Comparison of ENCODE assay signal across 2 cellular contexts in the genomic region with DNA sequence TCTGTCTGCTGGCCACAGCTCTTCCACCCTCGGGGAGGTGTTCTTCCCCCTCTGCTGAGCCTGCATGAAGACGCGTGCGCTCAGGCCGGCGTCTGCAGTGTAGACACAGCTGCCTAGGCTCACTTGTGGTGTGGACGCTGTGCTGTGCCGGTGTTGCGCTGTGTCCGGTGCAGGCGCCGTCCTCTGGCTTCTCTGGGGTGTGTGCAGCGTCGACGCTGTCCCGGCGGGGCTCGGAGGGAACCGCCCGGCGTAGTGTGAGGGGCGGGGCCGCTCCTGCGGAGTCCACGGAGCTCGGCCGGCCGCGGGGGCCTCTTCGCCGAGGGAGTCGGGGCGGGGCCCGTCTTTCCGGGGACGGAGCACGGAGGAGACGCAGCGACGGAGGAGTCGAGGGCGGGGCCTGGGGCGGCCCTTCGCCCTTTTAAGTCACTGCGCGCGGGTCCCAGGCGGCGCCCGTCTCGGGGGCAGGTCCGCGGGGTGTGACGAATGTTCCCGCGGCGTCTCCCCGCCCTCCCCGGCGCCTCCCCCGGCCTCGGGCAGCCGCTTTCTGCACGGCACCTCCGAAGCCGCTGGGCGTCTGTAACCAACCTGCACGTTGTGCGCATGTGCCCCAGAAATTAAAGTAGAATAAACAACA.
TF ChIP-seq lines count a peak whose summit lies in the region.

No MANE protein-coding gene starts in this region.

TF ChIP-seq in HEK293, 187 proteins besides CTCF, POLR2A, EP300 and RAD21 (continued from another document and continues in another):
- TF ChIP-seq ZNF132 (tag by site-specific recombination; IDR thresholded peaks at IDR 0.05; ENCODE audit: borderline replicate concordance), result no peak
- no peak for TF ChIP-seq TRIM28 (IDR thresholded peaks at IDR 0.05; ENCODE audit: borderline replicate concordance, low read length)
- TF ChIP-seq GFI1B (tag by site-specific recombination; IDR thresholded peaks at IDR 0.05), result no peak
- TF ChIP-seq ZNF214 (tag by site-specific recombination; IDR thresholded peaks at IDR 0.05; ENCODE audit: borderline replicate concordance), result no peak
- TF ChIP-seq ZNF248 (tag by site-specific recombination; IDR thresholded peaks at IDR 0.05), result no peak
- TF ChIP-seq, protein P1, sequence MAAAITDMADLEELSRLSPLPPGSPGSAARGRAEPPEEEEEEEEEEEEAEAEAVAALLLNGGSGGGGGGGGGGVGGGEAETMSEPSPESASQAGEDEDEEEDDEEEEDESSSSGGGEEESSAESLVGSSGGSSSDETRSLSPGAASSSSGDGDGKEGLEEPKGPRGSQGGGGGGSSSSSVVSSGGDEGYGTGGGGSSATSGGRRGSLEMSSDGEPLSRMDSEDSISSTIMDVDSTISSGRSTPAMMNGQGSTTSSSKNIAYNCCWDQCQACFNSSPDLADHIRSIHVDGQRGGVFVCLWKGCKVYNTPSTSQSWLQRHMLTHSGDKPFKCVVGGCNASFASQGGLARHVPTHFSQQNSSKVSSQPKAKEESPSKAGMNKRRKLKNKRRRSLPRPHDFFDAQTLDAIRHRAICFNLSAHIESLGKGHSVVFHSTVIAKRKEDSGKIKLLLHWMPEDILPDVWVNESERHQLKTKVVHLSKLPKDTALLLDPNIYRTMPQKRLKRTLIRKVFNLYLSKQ (tag by site-specific recombination; IDR thresholded peaks at IDR 0.05; ENCODE audit: borderline replicate concordance), result no peak
- TF ChIP-seq ZNF292 (tag by site-specific recombination; IDR thresholded peaks at IDR 0.05; ENCODE audit: borderline replicate concordance, low read depth), result no peak
- TF ChIP-seq ZNF404 (tag by site-specific recombination; IDR thresholded peaks at IDR 0.05), result no peak
- TF ChIP-seq ZNF621 (tag by site-specific recombination; IDR thresholded peaks at IDR 0.05), result no peak
- no peak for TF ChIP-seq ZNF544 (tag by site-specific recombination; IDR thresholded peaks at IDR 0.05)
- TF ChIP-seq, protein P2, sequence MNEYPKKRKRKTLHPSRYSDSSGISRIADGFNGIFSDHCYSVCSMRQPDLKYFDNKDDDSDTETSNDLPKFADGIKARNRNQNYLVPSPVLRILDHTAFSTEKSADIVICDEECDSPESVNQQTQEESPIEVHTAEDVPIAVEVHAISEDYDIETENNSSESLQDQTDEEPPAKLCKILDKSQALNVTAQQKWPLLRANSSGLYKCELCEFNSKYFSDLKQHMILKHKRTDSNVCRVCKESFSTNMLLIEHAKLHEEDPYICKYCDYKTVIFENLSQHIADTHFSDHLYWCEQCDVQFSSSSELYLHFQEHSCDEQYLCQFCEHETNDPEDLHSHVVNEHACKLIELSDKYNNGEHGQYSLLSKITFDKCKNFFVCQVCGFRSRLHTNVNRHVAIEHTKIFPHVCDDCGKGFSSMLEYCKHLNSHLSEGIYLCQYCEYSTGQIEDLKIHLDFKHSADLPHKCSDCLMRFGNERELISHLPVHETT (tag by site-specific recombination; IDR thresholded peaks at IDR 0.05), result no peak
- TF ChIP-seq ZNF473 (tag by site-specific recombination; IDR thresholded peaks at IDR 0.05), result no peak
- no peak for TF ChIP-seq ZNF350 (tag by site-specific recombination; IDR thresholded peaks at IDR 0.05)
- TF ChIP-seq ZEB2 (tag by site-specific recombination; IDR thresholded peaks at IDR 0.05), result peak; percentile 57; the same call in 1 of the 2 replicates
- no peak for TF ChIP-seq OSR2 (tag by site-specific recombination; IDR thresholded peaks at IDR 0.05)
- no peak for TF ChIP-seq ZNF558 (tag by site-specific recombination; IDR thresholded peaks at IDR 0.05)
- TF ChIP-seq, protein P3, sequence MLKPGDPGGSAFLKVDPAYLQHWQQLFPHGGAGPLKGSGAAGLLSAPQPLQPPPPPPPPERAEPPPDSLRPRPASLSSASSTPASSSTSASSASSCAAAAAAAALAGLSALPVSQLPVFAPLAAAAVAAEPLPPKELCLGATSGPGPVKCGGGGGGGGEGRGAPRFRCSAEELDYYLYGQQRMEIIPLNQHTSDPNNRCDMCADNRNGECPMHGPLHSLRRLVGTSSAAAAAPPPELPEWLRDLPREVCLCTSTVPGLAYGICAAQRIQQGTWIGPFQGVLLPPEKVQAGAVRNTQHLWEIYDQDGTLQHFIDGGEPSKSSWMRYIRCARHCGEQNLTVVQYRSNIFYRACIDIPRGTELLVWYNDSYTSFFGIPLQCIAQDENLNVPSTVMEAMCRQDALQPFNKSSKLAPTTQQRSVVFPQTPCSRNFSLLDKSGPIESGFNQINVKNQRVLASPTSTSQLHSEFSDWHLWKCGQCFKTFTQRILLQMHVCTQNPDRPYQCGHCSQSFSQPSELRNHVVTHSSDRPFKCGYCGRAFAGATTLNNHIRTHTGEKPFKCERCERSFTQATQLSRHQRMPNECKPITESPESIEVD (tag by site-specific recombination; IDR thresholded peaks at IDR 0.05), result no peak
- TF ChIP-seq BCL11A (tag by site-specific recombination; IDR thresholded peaks at IDR 0.05; ENCODE audit: low read depth), result no peak
- TF ChIP-seq SP2 (tag by site-specific recombination; IDR thresholded peaks at IDR 0.05), result peak; percentile 87
- TF ChIP-seq, protein P4, sequence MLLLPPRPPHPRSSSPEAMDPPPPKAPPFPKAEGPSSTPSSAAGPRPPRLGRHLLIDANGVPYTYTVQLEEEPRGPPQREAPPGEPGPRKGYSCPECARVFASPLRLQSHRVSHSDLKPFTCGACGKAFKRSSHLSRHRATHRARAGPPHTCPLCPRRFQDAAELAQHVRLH (tag by site-specific recombination; IDR thresholded peaks at IDR 0.05), result no peak
- no peak for TF ChIP-seq ZNF791 (tag by site-specific recombination; IDR thresholded peaks at IDR 0.05)
- no peak for TF ChIP-seq ZNF140 (tag by site-specific recombination; IDR thresholded peaks at IDR 0.05)
- no peak for TF ChIP-seq ZNF585B (tag by site-specific recombination; IDR thresholded peaks at IDR 0.05)
- TF ChIP-seq ZNF19 (tag by site-specific recombination; IDR thresholded peaks at IDR 0.05; ENCODE audit: low read depth), result no peak
- TF ChIP-seq YY2 (tag by site-specific recombination; IDR thresholded peaks at IDR 0.05), result no peak
- TF ChIP-seq ZNF571 (tag by site-specific recombination; IDR thresholded peaks at IDR 0.05), result no peak
- no peak for TF ChIP-seq ZNF530 (tag by site-specific recombination; IDR thresholded peaks at IDR 0.05; ENCODE audit: low read depth)
- 0 out of 2 replicates have a peak, but pooled peaks have one; percentile 15 for TF ChIP-seq ZNF76 (tag by site-specific recombination; IDR thresholded peaks at IDR 0.05; ENCODE audit: borderline replicate concordance, low read depth)
- TF ChIP-seq ZFP41 (tag by site-specific recombination; IDR thresholded peaks at IDR 0.05; ENCODE audit: borderline replicate concordance), result no peak
- TF ChIP-seq, protein P5, sequence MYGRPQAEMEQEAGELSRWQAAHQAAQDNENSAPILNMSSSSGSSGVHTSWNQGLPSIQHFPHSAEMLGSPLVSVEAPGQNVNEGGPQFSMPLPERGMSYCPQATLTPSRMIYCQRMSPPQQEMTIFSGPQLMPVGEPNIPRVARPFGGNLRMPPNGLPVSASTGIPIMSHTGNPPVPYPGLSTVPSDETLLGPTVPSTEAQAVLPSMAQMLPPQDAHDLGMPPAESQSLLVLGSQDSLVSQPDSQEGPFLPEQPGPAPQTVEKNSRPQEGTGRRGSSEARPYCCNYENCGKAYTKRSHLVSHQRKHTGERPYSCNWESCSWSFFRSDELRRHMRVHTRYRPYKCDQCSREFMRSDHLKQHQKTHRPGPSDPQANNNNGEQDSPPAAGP (tag by site-specific recombination; IDR thresholded peaks at IDR 0.05), result no peak; the same call in none of the 2 replicates
- TF ChIP-seq ZNF596 (tag by site-specific recombination; IDR thresholded peaks at IDR 0.05), result no peak
- no peak for TF ChIP-seq ZFP37 (tag by site-specific recombination; IDR thresholded peaks at IDR 0.05)

TF ChIP-seq in K562, 482 proteins besides CTCF, POLR2A, EP300 and RAD21 (continued from another document and continues in another):
- TF ChIP-seq ZBTB7A (IDR thresholded peaks at IDR 0.05; ENCODE audit: borderline replicate concordance, control insufficient read depth, low read depth, low read length) (peak; percentile 35; the same call in 1 of the 2 replicates), POLR2G (IDR thresholded peaks at IDR 0.05; ENCODE audit: low read depth, low read length) (0 out of 2 replicates have a peak, but pooled peaks have one; percentile 18), NEUROD1 (IDR thresholded peaks at IDR 0.05; ENCODE audit: borderline replicate concordance, low read depth, low read length, partially characterized antibody) (no peak), PHF8 (IDR thresholded peaks at IDR 0.05; ENCODE audit: borderline replicate concordance, low read length) (peak; percentile 21; the same call in 1 of the 2 replicates), SAFB (IDR thresholded peaks at IDR 0.05; ENCODE audit: borderline replicate concordance, low read depth, low read length) (0 out of 2 replicates have a peak, but pooled peaks have one; percentile 57), ATF1 (CRISPR knock-in tag; IDR thresholded peaks at IDR 0.05) (no peak), ATF1 (tag; IDR thresholded peaks at IDR 0.05) (peak; percentile 73)
- TF ChIP-seq, protein P6, sequence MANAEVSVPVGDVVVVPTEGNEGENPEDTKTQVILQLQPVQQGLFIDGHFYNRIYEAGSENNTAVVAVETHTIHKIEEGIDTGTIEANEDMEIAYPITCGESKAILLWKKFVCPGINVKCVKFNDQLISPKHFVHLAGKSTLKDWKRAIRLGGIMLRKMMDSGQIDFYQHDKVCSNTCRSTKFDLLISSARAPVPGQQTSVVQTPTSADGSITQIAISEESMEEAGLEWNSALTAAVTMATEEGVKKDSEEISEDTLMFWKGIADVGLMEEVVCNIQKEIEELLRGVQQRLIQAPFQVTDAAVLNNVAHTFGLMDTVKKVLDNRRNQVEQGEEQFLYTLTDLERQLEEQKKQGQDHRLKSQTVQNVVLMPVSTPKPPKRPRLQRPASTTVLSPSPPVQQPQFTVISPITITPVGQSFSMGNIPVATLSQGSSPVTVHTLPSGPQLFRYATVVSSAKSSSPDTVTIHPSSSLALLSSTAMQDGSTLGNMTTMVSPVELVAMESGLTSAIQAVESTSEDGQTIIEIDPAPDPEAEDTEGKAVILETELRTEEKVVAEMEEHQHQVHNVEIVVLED (CRISPR knock-in tag; IDR thresholded peaks at IDR 0.05), result peak; percentile 30; the same call in 1 of the 2 replicates
- TF ChIP-seq, protein P7, sequence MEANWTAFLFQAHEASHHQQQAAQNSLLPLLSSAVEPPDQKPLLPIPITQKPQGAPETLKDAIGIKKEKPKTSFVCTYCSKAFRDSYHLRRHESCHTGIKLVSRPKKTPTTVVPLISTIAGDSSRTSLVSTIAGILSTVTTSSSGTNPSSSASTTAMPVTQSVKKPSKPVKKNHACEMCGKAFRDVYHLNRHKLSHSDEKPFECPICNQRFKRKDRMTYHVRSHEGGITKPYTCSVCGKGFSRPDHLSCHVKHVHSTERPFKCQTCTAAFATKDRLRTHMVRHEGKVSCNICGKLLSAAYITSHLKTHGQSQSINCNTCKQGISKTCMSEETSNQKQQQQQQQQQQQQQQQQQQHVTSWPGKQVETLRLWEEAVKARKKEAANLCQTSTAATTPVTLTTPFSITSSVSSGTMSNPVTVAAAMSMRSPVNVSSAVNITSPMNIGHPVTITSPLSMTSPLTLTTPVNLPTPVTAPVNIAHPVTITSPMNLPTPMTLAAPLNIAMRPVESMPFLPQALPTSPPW (CRISPR knock-in tag; IDR thresholded peaks at IDR 0.05), result peak; percentile 68
- TF ChIP-seq, protein P8, sequence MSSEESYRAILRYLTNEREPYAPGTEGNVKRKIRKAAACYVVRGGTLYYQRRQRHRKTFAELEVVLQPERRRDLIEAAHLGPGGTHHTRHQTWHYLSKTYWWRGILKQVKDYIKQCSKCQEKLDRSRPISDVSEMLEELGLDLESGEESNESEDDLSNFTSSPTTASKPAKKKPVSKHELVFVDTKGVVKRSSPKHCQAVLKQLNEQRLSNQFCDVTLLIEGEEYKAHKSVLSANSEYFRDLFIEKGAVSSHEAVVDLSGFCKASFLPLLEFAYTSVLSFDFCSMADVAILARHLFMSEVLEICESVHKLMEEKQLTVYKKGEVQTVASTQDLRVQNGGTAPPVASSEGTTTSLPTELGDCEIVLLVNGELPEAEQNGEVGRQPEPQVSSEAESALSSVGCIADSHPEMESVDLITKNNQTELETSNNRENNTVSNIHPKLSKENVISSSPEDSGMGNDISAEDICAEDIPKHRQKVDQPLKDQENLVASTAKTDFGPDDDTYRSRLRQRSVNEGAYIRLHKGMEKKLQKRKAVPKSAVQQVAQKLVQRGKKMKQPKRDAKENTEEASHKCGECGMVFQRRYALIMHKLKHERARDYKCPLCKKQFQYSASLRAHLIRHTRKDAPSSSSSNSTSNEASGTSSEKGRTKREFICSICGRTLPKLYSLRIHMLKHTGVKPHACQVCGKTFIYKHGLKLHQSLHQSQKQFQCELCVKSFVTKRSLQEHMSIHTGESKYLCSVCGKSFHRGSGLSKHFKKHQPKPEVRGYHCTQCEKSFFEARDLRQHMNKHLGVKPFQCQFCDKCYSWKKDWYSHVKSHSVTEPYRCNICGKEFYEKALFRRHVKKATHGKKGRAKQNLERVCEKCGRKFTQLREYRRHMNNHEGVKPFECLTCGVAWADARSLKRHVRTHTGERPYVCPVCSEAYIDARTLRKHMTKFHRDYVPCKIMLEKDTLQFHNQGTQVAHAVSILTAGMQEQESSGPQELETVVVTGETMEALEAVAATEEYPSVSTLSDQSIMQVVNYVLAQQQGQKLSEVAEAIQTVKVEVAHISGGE (CRISPR knock-in tag; IDR thresholded peaks at IDR 0.05), result peak in 2 of 3 experiments; percentile 13 to 28; a peak in 1 of 6 replicates
